In the genomic region with DNA sequence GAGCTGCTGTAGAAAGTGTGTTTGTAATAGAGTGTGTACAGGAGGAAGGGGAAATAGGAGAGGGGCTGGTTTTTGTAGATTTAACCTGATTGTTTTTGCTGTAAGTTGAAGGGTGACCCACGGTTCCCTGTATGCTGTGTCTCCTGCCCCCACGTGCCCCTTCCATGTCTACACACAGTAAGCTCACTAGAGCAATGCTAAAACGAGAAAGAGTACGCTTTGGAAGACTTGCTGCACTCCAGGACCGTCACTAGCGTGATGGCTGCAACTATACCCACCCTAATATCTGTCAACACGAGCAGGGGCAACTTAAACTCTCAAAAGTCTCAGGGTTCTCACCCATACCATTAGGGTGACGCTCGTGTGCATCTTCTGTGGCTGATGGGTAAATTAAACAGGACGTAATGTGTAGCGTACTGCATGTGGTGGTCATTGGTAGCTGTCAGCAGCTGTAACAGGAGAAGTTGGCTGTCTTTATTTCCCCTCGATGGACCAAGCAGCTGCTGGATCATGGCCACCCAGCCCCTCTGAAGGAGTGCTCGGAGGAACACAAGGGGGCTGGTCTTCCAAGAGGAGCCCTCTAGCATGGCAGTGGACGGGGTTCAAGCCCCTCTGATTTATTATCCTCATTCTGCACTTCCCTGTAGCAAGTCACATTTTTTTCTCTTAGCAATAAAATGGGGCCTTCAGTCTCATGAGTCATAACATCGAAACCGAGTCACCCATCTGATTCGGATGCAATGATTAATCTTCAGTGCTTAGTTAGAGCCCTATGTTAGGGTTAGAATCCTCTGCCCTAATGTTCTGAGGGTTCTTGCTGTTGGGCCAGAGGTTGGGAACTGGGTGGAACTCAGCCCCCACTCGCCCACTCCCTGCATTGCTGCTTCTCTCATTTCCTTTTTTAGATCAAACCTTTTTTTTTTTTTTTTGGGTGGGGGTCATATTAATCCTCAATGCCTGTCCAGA, we compare ENCODE assay signal across 9 cellular contexts. TPM values are rescaled to one million over a fixed set of nuclear protein-coding genes. Genes with fewer than 3 reads are reported as not detected.
A peak's percentile ranks its signal among the peaks of the same experiment; 100 is the strongest.
DNase-seq lines count a peak whose midpoint lies in the region; ATAC-seq and TF ChIP-seq lines count a peak whose summit lies in the region.
"Had no signal": no experiment of that assay in that cellular context is flagged by ENCODE, and none has a peak within 500 bp of the region (broad histone marks: within the 10 kb centered on the region; RNA-seq: fewer than 3 reads in every experiment).

No MANE protein-coding gene starts in this region.

- ATAC-seq in CD8-positive, alpha-beta T cell = peak; percentile 37
- ATAC-seq in HG03159 (IDR thresholded peaks at IDR 0.05; ENCODE audit: unreplicated experiment) = no peak

- H3K27ac ChIP-seq in CD8-positive, alpha-beta T cell (ENCODE audit: low read depth, low read length) = no peak overlapping the region

- no peak for TF ChIP-seq CTCF in CD8-positive, alpha-beta T cell (IDR thresholded peaks at IDR 0.05)
- TF ChIP-seq CTCF in brain (conservative IDR thresholded peaks at IDR 0.05) (no peak), nephron (IDR thresholded peaks at IDR 0.05; ENCODE audit: unreplicated experiment in 3 of 3) (no peak)

- POLR2A ChIA-PET in CD8-positive, alpha-beta T cell (lab: Charles Lee) = no interaction called here

- no peak overlapping the region for H3K4me3 ChIP-seq in CD8-positive, alpha-beta T cell (ENCODE audit: low read depth, low read length)

- H3K27me3 ChIP-seq in CD8-positive, alpha-beta T cell (ENCODE audit: insufficient read depth, low read length) = no peaks in the 10 kb centered on the region

- no peaks in the 10 kb centered on the region for H3K9me3 Mint-ChIP-seq in CD8-positive, alpha-beta T cell
- H3K9me3 Mint-ChIP-seq in brain (no peaks in the 10 kb centered on the region), nephron (no peaks in the 10 kb centered on the region)

- peaks cover 90% of the 10 kb centered on the region for H3K36me3 ChIP-seq in CD8-positive, alpha-beta T cell (ENCODE audit: insufficient read depth, low read length)

- DNase-seq in CD8-positive, alpha-beta T cell = no peak
- DNase-seq in LHCN-M2 (ENCODE audit: low read depth) (peak; percentile 68), kidney glomerular epithelial cell (lab: John Stamatoyannopoulos, UW) (no peak), NCI-H524 treated with DMSO at 0.1 percent for 48 hours (lab: John Stamatoyannopoulos, UW) (no peak), NCI-H1436 treated with DMSO at 0.1 percent for 48 hours (lab: John Stamatoyannopoulos, UW) (no peak)
- DNase-seq: NCI-H1694 treated with DMSO at 0.1 percent for 48 hours had no signal

- no peaks in the 10 kb centered on the region for H3K27me3 Mint-ChIP-seq in CD8-positive, alpha-beta T cell (ENCODE audit: low read depth)
- no peaks in the 10 kb centered on the region for H3K27me3 Mint-ChIP-seq in brain
- no peaks in the 10 kb centered on the region for H3K27me3 Mint-ChIP-seq in nephron (ENCODE audit: low read depth)

- H3K4me1 ChIP-seq in CD8-positive, alpha-beta T cell (ENCODE audit: insufficient read depth, low read length) = peaks cover 52% of the 10 kb centered on the region

- no peak overlapping the region for H3K4me3 Mint-ChIP-seq in CD8-positive, alpha-beta T cell
- peak overlapping the region in 3 of 5 experiments; percentile 23 to 77 (median 33) for H3K4me3 Mint-ChIP-seq in brain
- H3K4me3 Mint-ChIP-seq in nephron = no peak overlapping the region

- peaks cover 97% of the 10 kb centered on the region for H3K36me3 Mint-ChIP-seq in CD8-positive, alpha-beta T cell
- H3K36me3 Mint-ChIP-seq in brain (peaks cover 95% of the 10 kb centered on the region), nephron (ENCODE audit: low read depth) (peaks cover 99% of the 10 kb centered on the region)

- CTCF ChIA-PET in CD8-positive, alpha-beta T cell (lab: Charles Lee) = interaction anchor here (1.0 to 2.8 kb wide), 4 partner anchors 9 to 11 kb away, joined by 3 to 18 read pairs (median 11); no protein-coding TSS in a partner anchor

- H3K9me3 ChIP-seq in CD8-positive, alpha-beta T cell (ENCODE audit: low read length) = no peaks in the 10 kb centered on the region

- H3K27ac Mint-ChIP-seq in CD8-positive, alpha-beta T cell = peak overlapping the region; percentile 86
- peak overlapping the region; percentile 70 to 92 (median 84) for H3K27ac Mint-ChIP-seq in brain
- H3K27ac Mint-ChIP-seq in nephron = peak overlapping the region; percentile 42 to 50 (median 49)

- intact Hi-C loops in CD8-positive, alpha-beta T cell (cut with DNase I, micrococcal nuclease) = no loop called here

- peaks cover 85% of the 10 kb centered on the region for H3K4me1 Mint-ChIP-seq in CD8-positive, alpha-beta T cell (ENCODE audit: low read depth)
- H3K4me1 Mint-ChIP-seq in brain (peaks cover 94% of the 10 kb centered on the region), nephron (peaks cover 85% of the 10 kb centered on the region)

RNA-seq across cellular contexts. Expression of gene CCND2, which starts 14.0 kb away (rescaled TPM):
- 100 to 1,000 TPM; 155 TPM for total RNA-seq in CD8-positive, alpha-beta T cell
- 109 and 133 TPM in 2 replicates for total RNA-seq in LHCN-M2 (2014; rRNA removed)
- 22.7 TPM for polyA plus RNA-seq in LHCN-M2 (2012)
- polyA plus RNA-seq in brain (ENCODE audit: insufficient read depth, low read depth, low replicate concordance) = 3.1 TPM

RNA-seq across cellular contexts. Expression of gene TIGAR, which starts 33.4 kb away (rescaled TPM):
- total RNA-seq in CD8-positive, alpha-beta T cell = 10 to 100 TPM; 14.0 to 15.8 TPM
- 17.2 and 18.4 TPM in 2 replicates for total RNA-seq in LHCN-M2 (2014; rRNA removed)
- polyA plus RNA-seq in LHCN-M2 (2012) = 15.0 TPM
- polyA plus RNA-seq in brain (ENCODE audit: insufficient read depth, low read depth, low replicate concordance) = 4.4 TPM

Comparison
In these comparisons a context has a peak if more than half of its experiments do, and no peak if none do; other contexts are left out.
1. H3K4me3 Mint-ChIP-seq: peak in brain (3 of 5); none in CD8-positive, alpha-beta T cell (single experiment) and nephron (0 of 3).
2. Peak in every context shown above with its lines, with median percentiles within 50 percentile points of each other: H3K27ac Mint-ChIP-seq.